ENCODE assay signal across 9 cellular contexts in the genomic region with DNA sequence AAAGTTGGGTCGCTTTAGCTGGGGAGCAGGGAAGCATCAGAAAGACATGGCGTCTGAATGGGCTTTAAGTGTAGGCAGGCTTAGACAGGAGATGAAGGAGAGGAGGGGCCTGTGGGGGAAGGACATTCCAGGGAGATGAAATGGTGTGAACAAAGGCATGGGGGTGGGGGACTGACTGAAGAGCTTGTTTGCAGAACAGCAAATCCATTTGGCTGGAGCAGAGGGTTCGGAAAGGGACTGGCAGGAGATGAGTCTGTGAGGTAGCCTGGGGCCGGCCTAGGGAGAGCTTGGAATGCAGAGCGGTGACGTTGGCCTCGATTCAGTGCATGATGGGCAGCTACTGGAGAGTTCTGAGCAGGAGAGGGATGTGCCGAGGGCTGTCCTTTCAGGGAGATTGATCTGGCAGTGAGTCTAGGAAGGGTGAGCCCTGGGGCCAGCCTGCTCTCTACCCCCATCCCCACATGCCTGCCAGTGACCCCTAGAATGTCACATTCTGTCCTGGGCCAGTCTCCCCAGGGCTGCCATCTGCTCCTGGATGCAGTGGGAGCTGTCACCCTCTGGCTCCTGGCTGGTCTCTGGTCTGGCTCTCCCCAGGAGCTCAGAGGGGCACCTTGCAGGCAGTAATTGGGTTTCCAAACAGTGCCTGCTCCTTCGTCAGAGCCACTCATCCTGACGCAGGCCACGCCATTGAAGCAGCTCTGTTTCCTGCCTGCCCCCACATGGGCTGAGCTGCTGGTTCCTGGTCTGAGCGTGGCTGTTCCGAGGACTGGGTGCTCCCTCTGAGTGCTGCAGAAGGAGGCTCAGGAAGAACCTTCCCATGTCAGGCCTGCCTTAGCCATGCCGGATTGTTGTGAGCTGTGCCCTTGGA. TPM values are rescaled to one million over a fixed set of nuclear protein-coding genes. Genes with fewer than 3 reads are reported as not detected.
DNase-seq lines count a peak whose midpoint lies in the region; ATAC-seq and TF ChIP-seq lines count a peak whose summit lies in the region.
"Had no signal": no experiment of that assay in that cellular context is flagged by ENCODE, and none has a peak within 500 bp of the region (broad histone marks: within the 10 kb centered on the region; RNA-seq: fewer than 3 reads in every experiment).

No MANE protein-coding gene starts in this region.

- no peaks in the 10 kb centered on the region for H3K23me2 ChIP-seq in H9 (ENCODE audit: insufficient read length, low read depth, low read length, poor library complexity, severe bottlenecking)

- TF ChIP-seq CTCF in H9 (conservative IDR thresholded peaks at IDR 0.05) (no peak), heart left ventricle (IDR thresholded peaks at IDR 0.05) (no peak), prostate gland (IDR thresholded peaks at IDR 0.05) (no peak)

- H3K14ac ChIP-seq in H9 (ENCODE audit: insufficient read depth, low read length): no peak overlapping the region

- H3K4me3 ChIP-seq in heart left ventricle: no peak overlapping the region
- no peak overlapping the region for H3K4me3 ChIP-seq in prostate gland

- no peak overlapping the region for H2BK12ac ChIP-seq in H9 (ENCODE audit: insufficient read length, low read depth, low read length)

- peaks cover 9% of the 10 kb centered on the region; the same call in 1 of the 2 replicates for H3K4me1 ChIP-seq in H9 (ENCODE audit: insufficient read depth, low read length)
- H3K4me1 ChIP-seq in heart left ventricle: peaks cover 3 to 44% (median 31%) of the 10 kb centered on the region in 12 donors
- H3K4me1 ChIP-seq in prostate gland (replicated peaks): peaks cover 4% of the 10 kb centered on the region

- H4K5ac ChIP-seq in H9 (ENCODE audit: insufficient read length, low read depth, low read length): no peak overlapping the region

- H3K36me3 ChIP-seq in heart left ventricle: peaks cover 0 to 82% (median 67%) of the 10 kb centered on the region in 9 donors
- peaks cover 0 to 3% of the 10 kb centered on the region in 2 donors for H3K36me3 ChIP-seq in prostate gland

- no peak overlapping the region for H2AFZ ChIP-seq in H9 (ENCODE audit: low read length)

- H3K27me3 ChIP-seq in H9 (ENCODE audit: insufficient read depth, low read length) (no peaks in the 10 kb centered on the region), heart left ventricle (no peaks in the 10 kb centered on the region), prostate gland (replicated peaks; ENCODE audit: insufficient read depth) (no peaks in the 10 kb centered on the region)

- peak overlapping the region in 2 of 3 experiments; percentile 60 to 65; a peak in 5 of 7 replicates for H3K27ac Mint-ChIP-seq in H9
- H3K27ac Mint-ChIP-seq: memory B cell had no signal

- no peak overlapping the region; a peak in 1 of 5 replicates for H3K4me3 Mint-ChIP-seq in H9
- H3K4me3 Mint-ChIP-seq: memory B cell had no signal

- H3K56ac ChIP-seq in H9 (ENCODE audit: insufficient read length, low read depth, low read length): no peak overlapping the region

- H3K18ac ChIP-seq in H9 (ENCODE audit: insufficient read length, low read depth, low read length): no peak overlapping the region

- H3K36me3 Mint-ChIP-seq in H9 (ENCODE audit: insufficient read depth in 1 of 3, low read depth in 3 of 3): peaks cover 4 to 9% (median 5%) of the 10 kb centered on the region in 3 experiments; a peak in 4 of 7 replicates

- intact Hi-C loops in heart left ventricle (cut with DNase I): loop anchor here (1.0 to 10.0 kb wide), 12 partner anchors 55 to 368 kb away; partner anchors contain the start of gene GPR3 (in 2 of the 10)
- intact Hi-C loops in prostate gland (cut with DNase I): loop anchor here (2.0 to 10.0 kb wide), 5 partner anchors 23 to 363 kb away; partner anchors contain the start of genes AHDC1 and TMEM222

- H3K4ac ChIP-seq in H9 (ENCODE audit: low read depth, low read length): no peak overlapping the region

- H2BK15ac ChIP-seq in H9 (ENCODE audit: low read depth, low read length): no peak overlapping the region

- H2AK5ac ChIP-seq in H9 (ENCODE audit: insufficient read length, low read length): no peak overlapping the region

- DNase-seq in H9: peak; percentile 79
- peak; percentile 100 for DNase-seq in amniotic epithelial cell (ENCODE audit: low read depth)
- peak; percentile 55 to 82 (median 75) for DNase-seq in heart left ventricle
- peak; percentile 86 for DNase-seq in prostate gland (ENCODE audit: low spot score)
- no peak for DNase-seq in NOMO-1 (lab: John Stamatoyannopoulos, UW; ENCODE audit: unreplicated experiment in 2 of 2)

- H3K27ac ChIP-seq in H9 (ENCODE audit: insufficient read length, low read depth, low read length) (no peak overlapping the region), heart left ventricle (peak overlapping the region; percentile 48 to 94 (median 79)), prostate gland (peak overlapping the region; percentile 77 to 84)

- no peaks in the 10 kb centered on the region for H3K9me3 Mint-ChIP-seq in H9
- H3K9me3 Mint-ChIP-seq: memory B cell had no signal

- H3K79me1 ChIP-seq in H9 (ENCODE audit: insufficient read depth, low read depth, low read length, poor library complexity, severe bottlenecking): no peaks in the 10 kb centered on the region

- peaks cover 2% of the 10 kb centered on the region for H4K20me1 ChIP-seq in H9 (ENCODE audit: control insufficient read depth, insufficient read depth, insufficient read length)

- H3T11ph ChIP-seq in H9 (ENCODE audit: low read length): no peak overlapping the region

- no peak overlapping the region for H3K4me2 ChIP-seq in H9 (ENCODE audit: insufficient read depth, insufficient read length, low read length)

- H4K91ac ChIP-seq in H9 (ENCODE audit: insufficient read length, low read depth, low read length): no peak overlapping the region

- no peak overlapping the region for H2BK120ac ChIP-seq in H9 (ENCODE audit: low read depth, low read length, poor library complexity, severe bottlenecking)

- H3K4me1 Mint-ChIP-seq in H9: peaks cover 29 to 39% of the 10 kb centered on the region in 2 experiments

- no peak overlapping the region for H3K23ac ChIP-seq in H9 (ENCODE audit: insufficient read length, low read depth, low read length)

- TF ChIP-seq POLR2A in heart left ventricle (IDR thresholded peaks at IDR 0.05): no peak
- no peak for TF ChIP-seq POLR2A in prostate gland (IDR thresholded peaks at IDR 0.05)

- no peaks in the 10 kb centered on the region for H3K27me3 Mint-ChIP-seq in H9 (ENCODE audit: low read depth)
- H3K27me3 Mint-ChIP-seq: memory B cell had no signal

- no peak overlapping the region for H4K8ac ChIP-seq in H9 (replicated peaks; ENCODE audit: insufficient read length, low read depth, low read length)

- no CpG with 5 or more reads among the region's 14 CpGs for WGBS in H9 (ENCODE audit: extremely low coverage, insufficient read length, low lambda C conversion rate)
- WGBS in heart left ventricle, 4 donors: 34 to 48% (median 46%) methylated on average over 14 of the region's 14 CpGs
- 28% methylated on average over 14 of the region's 14 CpGs for WGBS in prostate gland

- no peak overlapping the region for H3K9ac ChIP-seq in H9 (ENCODE audit: extremely low read depth, insufficient read length, low read length)

- ATAC-seq in heart left ventricle (peak; percentile 63 to 72 (median 69)), GM21447 (IDR thresholded peaks at IDR 0.05; ENCODE audit: unreplicated experiment) (no peak), HG03139 (IDR thresholded peaks at IDR 0.05; ENCODE audit: unreplicated experiment) (no peak), HG03095 (IDR thresholded peaks at IDR 0.05; ENCODE audit: unreplicated experiment) (no peak)

- H3K9me3 ChIP-seq in H9 (ENCODE audit: control insufficient read depth, low read depth, low read length) (no peaks in the 10 kb centered on the region), heart left ventricle (no peaks in the 10 kb centered on the region), prostate gland (no peaks in the 10 kb centered on the region)

- no peak overlapping the region for H2BK5ac ChIP-seq in H9 (ENCODE audit: insufficient read length, low read length)

- no peak overlapping the region for H2BK20ac ChIP-seq in H9 (ENCODE audit: low read depth, low read length, poor library complexity, severe bottlenecking)

- H3K79me2 ChIP-seq in H9 (ENCODE audit: insufficient read depth, low read length): no peaks in the 10 kb centered on the region

RNA-seq across cellular contexts. Expression of gene TMEM222, which starts 22.3 kb away (rescaled TPM):
- 36.8 and 37.0 TPM in 2 replicates for total RNA-seq in H9 (2021)
- 10 to 100 TPM; 18.1 to 32.5 (median 25.9) TPM for total RNA-seq in heart left ventricle
- polyA plus RNA-seq in heart left ventricle: 10 to 100 TPM; 28.9 to 49.3 TPM
- total RNA-seq in prostate gland: 10 to 100 TPM; 49.6 to 59.5 TPM

RNA-seq across cellular contexts. Expression of gene SYTL1, which starts 42.2 kb away (rescaled TPM):
- 12.0 and 13.0 TPM in 2 replicates for total RNA-seq in H9 (2021)
- total RNA-seq in heart left ventricle: 1 to 10 TPM in 2 of 9 donors, under 1 TPM in 6, not detected in 1; 0.23 to 6.0 (median 0.46) TPM
- polyA plus RNA-seq in heart left ventricle: 1 to 10 TPM in 1 of 2 donors, under 1 TPM in 1; 0.57 to 1.2 TPM
- 100 to 1,000 TPM in 1 of 2 donors, 10 to 100 TPM in 1; 94.7 to 217 TPM for total RNA-seq in prostate gland

Comparison
In these comparisons a context has a peak if more than half of its experiments do, and no peak if none do; other contexts are left out.
1. DNase-seq: peak in H9 (single experiment), amniotic epithelial cell (single experiment), heart left ventricle (5 of 5) and prostate gland (single experiment); none in NOMO-1 (0 of 2).
2. ATAC-seq: peak in heart left ventricle (4 of 4); none in GM21447 (single experiment), HG03139 (single experiment) and HG03095 (single experiment).